In the genomic region with DNA sequence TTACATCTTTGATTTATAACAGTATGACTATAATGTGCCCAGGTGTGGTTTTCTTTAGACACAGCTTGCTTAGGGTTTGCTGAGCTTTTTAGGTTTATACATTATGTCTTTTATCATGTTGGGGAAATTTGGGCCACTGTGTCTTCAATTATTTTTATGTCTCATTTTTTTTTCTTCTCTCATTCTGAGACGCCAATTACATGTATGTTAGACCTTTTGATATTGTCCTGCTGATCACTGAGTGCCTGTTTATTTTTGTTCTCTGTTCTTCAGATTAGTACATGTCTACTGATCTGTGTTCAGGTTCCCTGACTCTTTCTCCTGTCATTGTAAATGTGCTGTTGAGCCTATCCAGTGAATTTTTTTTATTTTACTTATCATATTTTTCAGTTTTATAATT, we compare ENCODE assay signal across 9 cellular contexts. TPM values are rescaled to one million over a fixed set of nuclear protein-coding genes. Genes with fewer than 3 reads are reported as not detected.
"Had no signal": no experiment of that assay in that cellular context is flagged by ENCODE, and none has a peak within 500 bp of the region (broad histone marks: within the 10 kb centered on the region; RNA-seq: fewer than 3 reads in every experiment).

No MANE protein-coding gene starts in this region.

- H3K4me3 ChIP-seq: K562 had no signal

- H3K4me2 ChIP-seq: KMS-11 had no signal

- H3K9ac ChIP-seq: KMS-11 had no signal

- H3K27ac ChIP-seq: HL-60, KMS-11 had no signal

- ATAC-seq: HepG2, K562 had no signal

- DNase-seq: IMR-90, KBM-7, KG1 had no signal

RNA-seq across cellular contexts. Expression of a gene that starts 36.1 kb away (rescaled TPM):
- total RNA-seq: HT1080, K562 had no signal
- polyA plus RNA-seq: IgD-negative memory B cell, K562 had no signal

RNA-seq across cellular contexts. Expression of a gene that starts 57.7 kb away (rescaled TPM):
- total RNA-seq: HT1080 had no signal
- polyA plus RNA-seq: IgD-negative memory B cell, K562 had no signal

RNA-seq across cellular contexts. Expression of a gene that starts 58.1 kb away (rescaled TPM):
- total RNA-seq: HepG2, HT1080, K562 had no signal
- polyA plus RNA-seq: HepG2, IgD-negative memory B cell, K562 had no signal
